In the genomic region with DNA sequence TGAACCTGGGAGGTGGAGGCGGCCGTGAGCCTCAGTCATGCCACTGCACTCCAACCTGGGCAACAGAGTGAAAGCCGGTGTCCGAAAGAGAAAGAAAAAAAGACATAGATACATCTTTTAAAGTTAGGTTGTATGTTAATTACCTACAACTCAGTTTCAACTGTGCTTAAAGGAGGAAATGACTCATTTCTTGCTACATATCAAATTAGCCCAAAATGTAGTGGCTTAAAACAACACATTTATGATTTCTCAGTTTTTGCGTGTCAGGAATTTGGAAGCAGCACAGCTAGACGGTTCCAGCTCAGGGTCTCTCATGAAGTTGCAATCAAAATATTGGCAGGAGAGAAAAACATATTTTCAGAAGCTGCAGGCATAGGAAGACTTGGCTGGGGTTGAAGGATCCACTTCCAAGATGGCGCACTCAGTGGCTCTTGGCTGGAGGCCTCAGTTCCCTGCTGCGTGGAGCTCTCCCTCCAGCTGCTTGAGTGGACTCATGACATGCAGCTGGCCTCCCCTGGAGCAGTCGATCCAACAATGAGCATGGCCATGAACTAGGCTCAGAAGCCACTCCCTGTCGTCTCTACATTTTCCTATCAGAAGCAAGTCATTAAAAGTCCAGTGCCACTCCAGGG, we compare ENCODE assay signal across 2 cellular contexts.
TF ChIP-seq lines count a peak whose summit lies in the region.

No MANE protein-coding gene starts in this region.

TF ChIP-seq in GM12878, 131 proteins besides CTCF, POLR2A, EP300 and RAD21 (continues in another document):
- TF ChIP-seq BHLHE40 (IDR thresholded peaks at IDR 0.05; ENCODE audit: borderline replicate concordance in 1 of 2, low read depth in 2 of 2, low read length in 1 of 2) (peak; percentile 41 to 45; a peak in 2 of 4 replicates), JUNB (IDR thresholded peaks at IDR 0.05) (peak; percentile 76), ZNF24 (IDR thresholded peaks at IDR 0.05) (0 out of 2 replicates have a peak, but pooled peaks have one; percentile 10), SMAD1 (IDR thresholded peaks at IDR 0.05; ENCODE audit: low read depth, partially characterized antibody) (no peak), MTA3 (IDR thresholded peaks at IDR 0.05; ENCODE audit: borderline replicate concordance, low read length) (peak; percentile 83; the same call in 1 of the 2 replicates), ATF7 (IDR thresholded peaks at IDR 0.05; ENCODE audit: low read depth) (peak; percentile 75), CREB1 (IDR thresholded peaks at IDR 0.05; ENCODE audit: low read depth) (no peak), MTA2 (IDR thresholded peaks at IDR 0.05; ENCODE audit: low read depth) (peak; percentile 87), ZNF384 (IDR thresholded peaks at IDR 0.05; ENCODE audit: borderline replicate concordance, low read depth, low read length) (0 out of 2 replicates have a peak, but pooled peaks have one; percentile 25), SREBF2 (IDR thresholded peaks at IDR 0.05; ENCODE audit: low read length) (no peak), IRF4 (IDR thresholded peaks at IDR 0.05; ENCODE audit: low read depth, low read length) (peak; percentile 66; the same call in 1 of the 2 replicates), SMAD5 (IDR thresholded peaks at IDR 0.05; ENCODE audit: low read depth) (no peak), ZBTB4 (CRISPR knock-in tag; IDR thresholded peaks at IDR 0.05) (no peak), NR2F1 (conservative IDR thresholded peaks at IDR 0.05) (0 out of 2 replicates have a peak, but pooled peaks have one; percentile 24), SKIL (IDR thresholded peaks at IDR 0.05; ENCODE audit: low read depth, poor library complexity, severe bottlenecking) (no peak), DPF2 (IDR thresholded peaks at IDR 0.05) (peak; percentile 79), IKZF1 (conservative IDR thresholded peaks at IDR 0.05) (peak; percentile 73), POLR2AphosphoS2 (IDR thresholded peaks at IDR 0.05; ENCODE audit: low read depth, low read length) (no peak), USF1 (IDR thresholded peaks at IDR 0.05; ENCODE audit: borderline replicate concordance, extremely low read length, insufficient read depth, low read depth, low read length) (no peak), NBN (IDR thresholded peaks at IDR 0.05) (0 out of 2 replicates have a peak, but pooled peaks have one; percentile 27), BCL11A (IDR thresholded peaks at IDR 0.05; ENCODE audit: low read depth, low read length) (0 out of 2 replicates have a peak, but pooled peaks have one; percentile 10), GABPA (IDR thresholded peaks at IDR 0.05; ENCODE audit: low read depth) (no peak), RUNX3 (IDR thresholded peaks at IDR 0.05; ENCODE audit: low read length) (0 out of 2 replicates have a peak, but pooled peaks have one; percentile 38), ZZZ3 (IDR thresholded peaks at IDR 0.05; ENCODE audit: control insufficient read depth, insufficient read length, low read depth) (no peak), YY1 (IDR thresholded peaks at IDR 0.05; ENCODE audit: low read depth, low read length) (peak; percentile 86), BACH1 (IDR thresholded peaks at IDR 0.05; ENCODE audit: borderline replicate concordance) (peak; percentile 58; the same call in 1 of the 2 replicates), JUND (IDR thresholded peaks at IDR 0.05; ENCODE audit: low read depth, low read length) (peak; percentile 51; the same call in 1 of the 2 replicates), MEF2A (IDR thresholded peaks at IDR 0.05; ENCODE audit: insufficient read depth, low read depth, low read length) (no peak), SPI1 (IDR thresholded peaks at IDR 0.05; ENCODE audit: borderline replicate concordance, insufficient read depth, low read depth, low read length) (peak; percentile 12; the same call in 1 of the 2 replicates), ZBED1 (IDR thresholded peaks at IDR 0.05; ENCODE audit: borderline replicate concordance) (no peak), SRF (IDR thresholded peaks at IDR 0.05; ENCODE audit: low read depth in 2 of 2, low read length in 2 of 2) (no peak)

TF ChIP-seq in liver, 16 proteins besides CTCF, POLR2A, EP300 and RAD21:
- TF ChIP-seq JUND (IDR thresholded peaks at IDR 0.05) (peak; percentile 60 to 82), YY1 (IDR thresholded peaks at IDR 0.05) (peak; percentile 25)
- TF ChIP-seq, protein P1, sequence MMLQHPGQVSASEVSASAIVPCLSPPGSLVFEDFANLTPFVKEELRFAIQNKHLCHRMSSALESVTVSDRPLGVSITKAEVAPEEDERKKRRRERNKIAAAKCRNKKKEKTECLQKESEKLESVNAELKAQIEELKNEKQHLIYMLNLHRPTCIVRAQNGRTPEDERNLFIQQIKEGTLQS (IDR thresholded peaks at IDR 0.05) = no peak
